ENCODE assay signal across 1 cellular context in genomic region chr7:92678291-92678920, GRCh38.
TF ChIP-seq lines count a peak whose summit lies in the region.

No MANE protein-coding gene starts in this region.

TF ChIP-seq in HepG2, 621 proteins besides CTCF, POLR2A, EP300 and RAD21 (continued from another document and continues in another):
- TF ChIP-seq ZNF407 (CRISPR knock-in tag; IDR thresholded peaks at IDR 0.05; ENCODE audit: not compliant biosample characterization), result no peak
- TF ChIP-seq NFAT5 (CRISPR knock-in tag; IDR thresholded peaks at IDR 0.05), result no peak
- TF ChIP-seq BRCA1 (CRISPR knock-in tag; IDR thresholded peaks at IDR 0.05), result 0 out of 2 replicates have a peak, but pooled peaks have one; percentile 54
- TF ChIP-seq ZNF20 (CRISPR knock-in tag; IDR thresholded peaks at IDR 0.05), result no peak
- no peak for TF ChIP-seq ZNF619 (CRISPR knock-in tag; IDR thresholded peaks at IDR 0.05)
- TF ChIP-seq, protein P1, sequence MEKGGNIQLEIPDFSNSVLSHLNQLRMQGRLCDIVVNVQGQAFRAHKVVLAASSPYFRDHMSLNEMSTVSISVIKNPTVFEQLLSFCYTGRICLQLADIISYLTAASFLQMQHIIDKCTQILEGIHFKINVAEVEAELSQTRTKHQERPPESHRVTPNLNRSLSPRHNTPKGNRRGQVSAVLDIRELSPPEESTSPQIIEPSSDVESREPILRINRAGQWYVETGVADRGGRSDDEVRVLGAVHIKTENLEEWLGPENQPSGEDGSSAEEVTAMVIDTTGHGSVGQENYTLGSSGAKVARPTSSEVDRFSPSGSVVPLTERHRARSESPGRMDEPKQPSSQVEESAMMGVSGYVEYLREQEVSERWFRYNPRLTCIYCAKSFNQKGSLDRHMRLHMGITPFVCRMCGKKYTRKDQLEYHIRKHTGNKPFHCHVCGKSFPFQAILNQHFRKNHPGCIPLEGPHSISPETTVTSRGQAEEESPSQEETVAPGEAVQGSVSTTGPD (CRISPR knock-in tag; IDR thresholded peaks at IDR 0.05), result no peak
- TF ChIP-seq, protein P2, sequence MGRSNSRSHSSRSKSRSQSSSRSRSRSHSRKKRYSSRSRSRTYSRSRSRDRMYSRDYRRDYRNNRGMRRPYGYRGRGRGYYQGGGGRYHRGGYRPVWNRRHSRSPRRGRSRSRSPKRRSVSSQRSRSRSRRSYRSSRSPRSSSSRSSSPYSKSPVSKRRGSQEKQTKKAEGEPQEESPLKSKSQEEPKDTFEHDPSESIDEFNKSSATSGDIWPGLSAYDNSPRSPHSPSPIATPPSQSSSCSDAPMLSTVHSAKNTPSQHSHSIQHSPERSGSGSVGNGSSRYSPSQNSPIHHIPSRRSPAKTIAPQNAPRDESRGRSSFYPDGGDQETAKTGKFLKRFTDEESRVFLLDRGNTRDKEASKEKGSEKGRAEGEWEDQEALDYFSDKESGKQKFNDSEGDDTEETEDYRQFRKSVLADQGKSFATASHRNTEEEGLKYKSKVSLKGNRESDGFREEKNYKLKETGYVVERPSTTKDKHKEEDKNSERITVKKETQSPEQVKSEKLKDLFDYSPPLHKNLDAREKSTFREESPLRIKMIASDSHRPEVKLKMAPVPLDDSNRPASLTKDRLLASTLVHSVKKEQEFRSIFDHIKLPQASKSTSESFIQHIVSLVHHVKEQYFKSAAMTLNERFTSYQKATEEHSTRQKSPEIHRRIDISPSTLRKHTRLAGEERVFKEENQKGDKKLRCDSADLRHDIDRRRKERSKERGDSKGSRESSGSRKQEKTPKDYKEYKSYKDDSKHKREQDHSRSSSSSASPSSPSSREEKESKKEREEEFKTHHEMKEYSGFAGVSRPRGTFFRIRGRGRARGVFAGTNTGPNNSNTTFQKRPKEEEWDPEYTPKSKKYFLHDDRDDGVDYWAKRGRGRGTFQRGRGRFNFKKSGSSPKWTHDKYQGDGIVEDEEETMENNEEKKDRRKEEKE (IDR thresholded peaks at IDR 0.05), result no peak
- no peak for TF ChIP-seq ZNF605 (CRISPR knock-in tag; IDR thresholded peaks at IDR 0.05)
- TF ChIP-seq RBM22 (optimal IDR thresholded peaks at IDR 0.05; ENCODE audit: low read length), result no peak
- no peak for TF ChIP-seq POLR2G (IDR thresholded peaks at IDR 0.05; ENCODE audit: low read depth, low read length)
- TF ChIP-seq ZSCAN21 (CRISPR knock-in tag; IDR thresholded peaks at IDR 0.05; ENCODE audit: borderline replicate concordance), result no peak
- TF ChIP-seq RFX1 (IDR thresholded peaks at IDR 0.05), result no peak
- no peak for TF ChIP-seq ZNF10 (CRISPR knock-in tag; IDR thresholded peaks at IDR 0.05; ENCODE audit: borderline replicate concordance, low read depth)
- no peak for TF ChIP-seq MYNN (CRISPR knock-in tag; IDR thresholded peaks at IDR 0.05; ENCODE audit: low read depth)
- TF ChIP-seq ARID5B (CRISPR knock-in tag; IDR thresholded peaks at IDR 0.05), result peak; percentile 99
- no peak for TF ChIP-seq REXO4 (CRISPR knock-in tag; IDR thresholded peaks at IDR 0.05; ENCODE audit: borderline replicate concordance)
- no peak for TF ChIP-seq U2AF2 (IDR thresholded peaks at IDR 0.05; ENCODE audit: low read depth, low read length)
- TF ChIP-seq, protein P3, sequence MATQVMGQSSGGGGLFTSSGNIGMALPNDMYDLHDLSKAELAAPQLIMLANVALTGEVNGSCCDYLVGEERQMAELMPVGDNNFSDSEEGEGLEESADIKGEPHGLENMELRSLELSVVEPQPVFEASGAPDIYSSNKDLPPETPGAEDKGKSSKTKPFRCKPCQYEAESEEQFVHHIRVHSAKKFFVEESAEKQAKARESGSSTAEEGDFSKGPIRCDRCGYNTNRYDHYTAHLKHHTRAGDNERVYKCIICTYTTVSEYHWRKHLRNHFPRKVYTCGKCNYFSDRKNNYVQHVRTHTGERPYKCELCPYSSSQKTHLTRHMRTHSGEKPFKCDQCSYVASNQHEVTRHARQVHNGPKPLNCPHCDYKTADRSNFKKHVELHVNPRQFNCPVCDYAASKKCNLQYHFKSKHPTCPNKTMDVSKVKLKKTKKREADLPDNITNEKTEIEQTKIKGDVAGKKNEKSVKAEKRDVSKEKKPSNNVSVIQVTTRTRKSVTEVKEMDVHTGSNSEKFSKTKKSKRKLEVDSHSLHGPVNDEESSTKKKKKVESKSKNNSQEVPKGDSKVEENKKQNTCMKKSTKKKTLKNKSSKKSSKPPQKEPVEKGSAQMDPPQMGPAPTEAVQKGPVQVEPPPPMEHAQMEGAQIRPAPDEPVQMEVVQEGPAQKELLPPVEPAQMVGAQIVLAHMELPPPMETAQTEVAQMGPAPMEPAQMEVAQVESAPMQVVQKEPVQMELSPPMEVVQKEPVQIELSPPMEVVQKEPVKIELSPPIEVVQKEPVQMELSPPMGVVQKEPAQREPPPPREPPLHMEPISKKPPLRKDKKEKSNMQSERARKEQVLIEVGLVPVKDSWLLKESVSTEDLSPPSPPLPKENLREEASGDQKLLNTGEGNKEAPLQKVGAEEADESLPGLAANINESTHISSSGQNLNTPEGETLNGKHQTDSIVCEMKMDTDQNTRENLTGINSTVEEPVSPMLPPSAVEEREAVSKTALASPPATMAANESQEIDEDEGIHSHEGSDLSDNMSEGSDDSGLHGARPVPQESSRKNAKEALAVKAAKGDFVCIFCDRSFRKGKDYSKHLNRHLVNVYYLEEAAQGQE (IDR thresholded peaks at IDR 0.05; ENCODE audit: borderline replicate concordance in 1 of 2, low read depth in 1 of 2, low read length in 2 of 2), result peak in 1 of 2 experiments; percentile 77; a peak in 2 of 4 replicates
- TF ChIP-seq MAZ (IDR thresholded peaks at IDR 0.05; ENCODE audit: borderline replicate concordance, low read depth, low read length), result no peak
- peak; percentile 53; the same call in 1 of the 2 replicates for TF ChIP-seq MAZ (CRISPR knock-in tag; IDR thresholded peaks at IDR 0.05; ENCODE audit: low read depth)
- TF ChIP-seq, protein P4, sequence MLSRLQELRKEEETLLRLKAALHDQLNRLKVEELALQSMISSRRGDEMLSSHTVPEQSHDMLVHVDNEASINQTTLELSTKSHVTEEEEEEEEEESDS (CRISPR knock-in tag; IDR thresholded peaks at IDR 0.05; ENCODE audit: borderline replicate concordance), result no peak
- TF ChIP-seq BORCS8-MEF2B (CRISPR knock-in tag; IDR thresholded peaks at IDR 0.05), result no peak
- TF ChIP-seq HOXD1 (CRISPR knock-in tag; IDR thresholded peaks at IDR 0.05), result peak; percentile 92
- no peak for TF ChIP-seq CHCHD3 (CRISPR knock-in tag; IDR thresholded peaks at IDR 0.05)
- no peak; the same call in 1 of the 2 replicates for TF ChIP-seq YEATS2 (CRISPR knock-in tag; IDR thresholded peaks at IDR 0.05; ENCODE audit: borderline replicate concordance)
